1 cellular context compared by ENCODE assay signal in genomic region chr22:22103078-22103593, GRCh38.
TF ChIP-seq lines count a peak whose summit lies in the region.

No MANE protein-coding gene starts in this region.

TF ChIP-seq in K562, 482 proteins besides CTCF, POLR2A, EP300 and RAD21 (continued from another document):
- TF ChIP-seq ATF3 (IDR thresholded peaks at IDR 0.05) (no peak), ATF3 (CRISPR knock-in tag; conservative IDR thresholded peaks at IDR 0.05) (peak; percentile 12; the same call in 1 of the 2 replicates), TEAD2 (tag; IDR thresholded peaks at IDR 0.05) (no peak), NR4A1 (CRISPR knock-in tag; IDR thresholded peaks at IDR 0.05) (peak; percentile 77; the same call in 1 of the 2 replicates), NR4A1 (tag; IDR thresholded peaks at IDR 0.05) (no peak)
